Comparison of ENCODE assay signal across 25 cellular contexts in genomic region chr4:182354867-182355266, GRCh38.
DNase-seq lines count a peak whose midpoint lies in the region; ATAC-seq, FAIRE-seq and TF ChIP-seq lines count a peak whose summit lies in the region.
"Had no signal": no experiment of that assay in that cellular context is flagged by ENCODE, and none has a peak within 500 bp of the region (broad histone marks: within the 10 kb centered on the region; RNA-seq: fewer than 3 reads in every experiment).

No MANE protein-coding gene starts in this region.

- no peaks in the 10 kb centered on the region for H3K27me3 ChIP-seq in BLaER1
- H3K27me3 ChIP-seq in astrocyte (ENCODE audit: insufficient read depth, low read length) = no peaks in the 10 kb centered on the region
- H3K27me3 ChIP-seq: neutrophil had no signal

- no peak overlapping the region for H3K27ac ChIP-seq in BLaER1
- no peak overlapping the region for H3K27ac ChIP-seq in astrocyte (ENCODE audit: low read depth, low read length)
- H3K27ac ChIP-seq: neutrophil, thoracic aorta had no signal

- H2AFZ ChIP-seq in astrocyte (ENCODE audit: low read depth, low read length) = no peak overlapping the region

- H3K36me3 ChIP-seq in BLaER1 (no peaks in the 10 kb centered on the region), astrocyte (ENCODE audit: insufficient read depth, low read length) (peaks cover 2% of the 10 kb centered on the region)
- H3K36me3 ChIP-seq: neutrophil, thoracic aorta had no signal

- CTCF ChIA-PET in activated CD8-positive, alpha-beta T cell treated with anti-CD3 and anti-CD28 coated beads, Interleukin-2, amount 10 ng/mL, durations not matched to agents 7 days and 5 days (lab: Charles Lee) = no interaction called here

- H3K4me2 ChIP-seq in BLaER1 (peak overlapping the region; percentile 30), astrocyte (ENCODE audit: low read length) (no peak overlapping the region)
- H3K4me2 ChIP-seq: smooth muscle cell had no signal

- peaks cover 7% of the 10 kb centered on the region for H3K36me3 Mint-ChIP-seq in astrocyte (ENCODE audit: low read depth, unreplicated experiment)
- H3K36me3 Mint-ChIP-seq in activated CD8-positive, alpha-beta T cell treated with anti-CD3 and anti-CD28 coated beads, Interleukin-2, amount 10 ng/mL, durations not matched to agents 7 days and 5 days (ENCODE audit: low read depth) = no peaks in the 10 kb centered on the region
- H3K36me3 Mint-ChIP-seq: T-cell had no signal

- DNase-seq in MV-4-11 (lab: John Stamatoyannopoulos, UW) (peak; percentile 61), astrocyte (ENCODE audit: low read depth) (peak; percentile 77), left kidney (ENCODE audit: low read depth, low spot score) (peak; percentile 8)
- no peak for DNase-seq in activated naive CD4-positive, alpha-beta T cell treated with Interleukin-2 at 50 U/mL for 16 hours
- DNase-seq in activated CD8-positive, alpha-beta T cell treated with anti-CD3 and anti-CD28 coated beads, Interleukin-2, amount 10 ng/mL, durations not matched to agents 7 days and 5 days = no peak
- DNase-seq: activated CD4-positive, alpha-beta T cell treated with anti-CD3 and anti-CD28 coated beads for 36 hours; activated naive CD4-positive, alpha-beta T cell treated with anti-CD3 and anti-CD28 coated beads for 36 hours; activated T-cell treated with anti-CD3 and anti-CD28 coated beads, Interleukin-2, amount 50 U/mL, for 48 hours; AML-193; aorta; GOT3; NCI-H146; NCI-H2171 treated with DMSO at 0.1 percent for 48 hours; NCI-H748 treated with DMSO at 0.1 percent for 48 hours; Right ventricle myocardium superior; stimulated activated CD4-positive, alpha-beta T cell treated with anti-CD3 and anti-CD28 coated beads, Interleukin-4, amount 100 ng/mL, for 1 hour; stimulated activated naive CD4-positive, alpha-beta T cell; T-cell had no signal

- H3K27me3 Mint-ChIP-seq in astrocyte (ENCODE audit: low read depth, unreplicated experiment) = no peaks in the 10 kb centered on the region
- no peaks in the 10 kb centered on the region for H3K27me3 Mint-ChIP-seq in activated CD8-positive, alpha-beta T cell treated with anti-CD3 and anti-CD28 coated beads, Interleukin-2, amount 10 ng/mL, durations not matched to agents 7 days and 5 days (ENCODE audit: low read depth)
- H3K27me3 Mint-ChIP-seq: activated CD4-positive, alpha-beta T cell treated with anti-CD3 and anti-CD28 coated beads for 36 hours; T-cell had no signal

- H3K9ac ChIP-seq in BLaER1 (no peak overlapping the region), astrocyte (ENCODE audit: low read length) (peak overlapping the region; percentile 3)

- no peak for ATAC-seq in activated CD8-positive, alpha-beta T cell treated with anti-CD3 and anti-CD28 coated beads, Interleukin-2, amount 10 ng/mL, durations not matched to agents 7 days and 5 days
- ATAC-seq in GM18909 (IDR thresholded peaks at IDR 0.05; ENCODE audit: poor library complexity, unreplicated experiment) (no peak), HG03280 (IDR thresholded peaks at IDR 0.05; ENCODE audit: unreplicated experiment) (no peak)
- ATAC-seq: activated CD4-positive, alpha-beta T cell treated with anti-CD3 and anti-CD28 coated beads for 36 hours; K562; T-cell had no signal

- H3K4me3 ChIP-seq in BLaER1 = no peak overlapping the region
- H3K4me3 ChIP-seq in astrocyte (ENCODE audit: insufficient read depth, low read depth, low read length) = no peak overlapping the region
- H3K4me3 ChIP-seq: K562, smooth muscle cell, thoracic aorta had no signal

- H3K4me1 ChIP-seq in BLaER1 (peaks cover 9% of the 10 kb centered on the region), astrocyte (ENCODE audit: insufficient read depth, low read length) (no peaks in the 10 kb centered on the region)

- no peaks in the 10 kb centered on the region for H3K9me3 Mint-ChIP-seq in astrocyte (ENCODE audit: unreplicated experiment)
- H3K9me3 Mint-ChIP-seq in activated CD8-positive, alpha-beta T cell treated with anti-CD3 and anti-CD28 coated beads, Interleukin-2, amount 10 ng/mL, durations not matched to agents 7 days and 5 days (ENCODE audit: insufficient read depth) = no peaks in the 10 kb centered on the region
- H3K9me3 Mint-ChIP-seq: activated naive CD4-positive, alpha-beta T cell treated with anti-CD3 and anti-CD28 coated beads for 36 hours had no signal

- H4K20me1 ChIP-seq in BLaER1 (no peaks in the 10 kb centered on the region), astrocyte (ENCODE audit: insufficient read depth, low read length) (no peaks in the 10 kb centered on the region)

- no peak overlapping the region for H3K27ac Mint-ChIP-seq in astrocyte (ENCODE audit: unreplicated experiment)
- no peak overlapping the region for H3K27ac Mint-ChIP-seq in activated CD8-positive, alpha-beta T cell treated with anti-CD3 and anti-CD28 coated beads, Interleukin-2, amount 10 ng/mL, durations not matched to agents 7 days and 5 days
- H3K27ac Mint-ChIP-seq: activated CD4-positive, alpha-beta T cell treated with anti-CD3 and anti-CD28 coated beads for 36 hours; activated naive CD4-positive, alpha-beta T cell treated with anti-CD3 and anti-CD28 coated beads for 36 hours; T-cell had no signal

- no peak for FAIRE-seq in astrocyte (lab: Jason Lieb, UNC)
- FAIRE-seq: K562 had no signal

- TF ChIP-seq CTCF in astrocyte (IDR thresholded peaks at IDR 0.05; ENCODE audit: insufficient read depth, low read depth, low read length) = no peak

- no peaks in the 10 kb centered on the region for H3K9me3 ChIP-seq in BLaER1
- no peaks in the 10 kb centered on the region for H3K9me3 ChIP-seq in astrocyte (ENCODE audit: insufficient read depth, low read depth, low read length)
- H3K9me3 ChIP-seq: neutrophil, thoracic aorta had no signal

- no peaks in the 10 kb centered on the region for H3K4me1 Mint-ChIP-seq in astrocyte (ENCODE audit: low read depth, unreplicated experiment)
- H3K4me1 Mint-ChIP-seq in activated CD8-positive, alpha-beta T cell treated with anti-CD3 and anti-CD28 coated beads, Interleukin-2, amount 10 ng/mL, durations not matched to agents 7 days and 5 days (ENCODE audit: low read depth) = no peaks in the 10 kb centered on the region
- H3K4me1 Mint-ChIP-seq: activated CD4-positive, alpha-beta T cell treated with anti-CD3 and anti-CD28 coated beads for 36 hours; T-cell had no signal

- POLR2A ChIA-PET in activated CD8-positive, alpha-beta T cell treated with anti-CD3 and anti-CD28 coated beads, Interleukin-2, amount 10 ng/mL, durations not matched to agents 7 days and 5 days (lab: Charles Lee) = no interaction called here

- no peaks in the 10 kb centered on the region for H3K79me2 ChIP-seq in astrocyte (ENCODE audit: insufficient read depth, low read length)

- no peak overlapping the region for H3K4me3 Mint-ChIP-seq in astrocyte (ENCODE audit: unreplicated experiment)
- H3K4me3 Mint-ChIP-seq in activated CD8-positive, alpha-beta T cell treated with anti-CD3 and anti-CD28 coated beads, Interleukin-2, amount 10 ng/mL, durations not matched to agents 7 days and 5 days = no peak overlapping the region
- H3K4me3 Mint-ChIP-seq: activated CD4-positive, alpha-beta T cell treated with anti-CD3 and anti-CD28 coated beads for 36 hours; activated naive CD4-positive, alpha-beta T cell treated with anti-CD3 and anti-CD28 coated beads for 36 hours; T-cell had no signal

Comparison
In these comparisons a context has a peak if more than half of its experiments do, and no peak if none do; other contexts are left out.
1. DNase-seq: peak in MV-4-11 (single experiment), astrocyte (single experiment) and left kidney (single experiment); none in activated naive CD4-positive, alpha-beta T cell treated with Interleukin-2 at 50 U/mL for 16 hours (single experiment) and activated CD8-positive, alpha-beta T cell treated with anti-CD3 and anti-CD28 coated beads, Interleukin-2, amount 10 ng/mL, durations not matched to agents 7 days and 5 days (single experiment).